1 cellular context compared by ENCODE assay signal in the genomic region with DNA sequence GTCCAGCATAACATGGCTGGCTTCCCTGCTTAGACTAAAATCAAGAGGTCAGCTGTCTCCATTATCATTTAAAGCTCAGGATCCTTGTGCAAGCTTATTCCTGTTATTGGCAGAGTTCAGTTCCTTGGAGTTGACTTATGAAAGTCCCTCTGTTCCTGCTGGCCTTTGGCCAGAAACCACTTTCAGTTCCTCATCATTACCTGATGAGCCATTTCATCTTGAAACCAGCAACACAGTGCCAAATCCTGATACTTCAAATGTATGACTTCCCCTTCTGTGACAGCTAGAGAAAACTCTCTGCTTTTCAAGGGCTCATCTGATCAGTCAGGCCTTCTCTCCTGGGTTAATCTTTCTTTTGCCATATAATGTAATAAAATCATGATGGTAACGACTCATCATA.
A peak's percentile ranks its signal among the peaks of the same experiment; 100 is the strongest.
TF ChIP-seq lines count a peak whose summit lies in the region.

No MANE protein-coding gene starts in this region.

TF ChIP-seq in GM12878, 131 proteins besides CTCF, POLR2A, EP300 and RAD21 (continued from another document):
- TF ChIP-seq, protein P1, sequence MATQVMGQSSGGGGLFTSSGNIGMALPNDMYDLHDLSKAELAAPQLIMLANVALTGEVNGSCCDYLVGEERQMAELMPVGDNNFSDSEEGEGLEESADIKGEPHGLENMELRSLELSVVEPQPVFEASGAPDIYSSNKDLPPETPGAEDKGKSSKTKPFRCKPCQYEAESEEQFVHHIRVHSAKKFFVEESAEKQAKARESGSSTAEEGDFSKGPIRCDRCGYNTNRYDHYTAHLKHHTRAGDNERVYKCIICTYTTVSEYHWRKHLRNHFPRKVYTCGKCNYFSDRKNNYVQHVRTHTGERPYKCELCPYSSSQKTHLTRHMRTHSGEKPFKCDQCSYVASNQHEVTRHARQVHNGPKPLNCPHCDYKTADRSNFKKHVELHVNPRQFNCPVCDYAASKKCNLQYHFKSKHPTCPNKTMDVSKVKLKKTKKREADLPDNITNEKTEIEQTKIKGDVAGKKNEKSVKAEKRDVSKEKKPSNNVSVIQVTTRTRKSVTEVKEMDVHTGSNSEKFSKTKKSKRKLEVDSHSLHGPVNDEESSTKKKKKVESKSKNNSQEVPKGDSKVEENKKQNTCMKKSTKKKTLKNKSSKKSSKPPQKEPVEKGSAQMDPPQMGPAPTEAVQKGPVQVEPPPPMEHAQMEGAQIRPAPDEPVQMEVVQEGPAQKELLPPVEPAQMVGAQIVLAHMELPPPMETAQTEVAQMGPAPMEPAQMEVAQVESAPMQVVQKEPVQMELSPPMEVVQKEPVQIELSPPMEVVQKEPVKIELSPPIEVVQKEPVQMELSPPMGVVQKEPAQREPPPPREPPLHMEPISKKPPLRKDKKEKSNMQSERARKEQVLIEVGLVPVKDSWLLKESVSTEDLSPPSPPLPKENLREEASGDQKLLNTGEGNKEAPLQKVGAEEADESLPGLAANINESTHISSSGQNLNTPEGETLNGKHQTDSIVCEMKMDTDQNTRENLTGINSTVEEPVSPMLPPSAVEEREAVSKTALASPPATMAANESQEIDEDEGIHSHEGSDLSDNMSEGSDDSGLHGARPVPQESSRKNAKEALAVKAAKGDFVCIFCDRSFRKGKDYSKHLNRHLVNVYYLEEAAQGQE (IDR thresholded peaks at IDR 0.05; ENCODE audit: low read depth, low read length), result no peak
- TF ChIP-seq IRF4 (IDR thresholded peaks at IDR 0.05; ENCODE audit: low read depth, low read length), result peak; percentile 82; the same call in 1 of the 2 replicates
- no peak for TF ChIP-seq KDM1A (IDR thresholded peaks at IDR 0.05; ENCODE audit: borderline replicate concordance)
- TF ChIP-seq DPF2 (IDR thresholded peaks at IDR 0.05), result peak; percentile 82
- peak; percentile 94 for TF ChIP-seq SPI1 (IDR thresholded peaks at IDR 0.05; ENCODE audit: borderline replicate concordance, insufficient read depth, low read depth, low read length)
- TF ChIP-seq STAT1 (conservative IDR thresholded peaks at IDR 0.05), result no peak
- TF ChIP-seq STAT3 (IDR thresholded peaks at IDR 0.05; ENCODE audit: low read depth, low read length), result no peak
- TF ChIP-seq IKZF2 (IDR thresholded peaks at IDR 0.05), result peak; percentile 81 to 82
- TF ChIP-seq, protein P2, sequence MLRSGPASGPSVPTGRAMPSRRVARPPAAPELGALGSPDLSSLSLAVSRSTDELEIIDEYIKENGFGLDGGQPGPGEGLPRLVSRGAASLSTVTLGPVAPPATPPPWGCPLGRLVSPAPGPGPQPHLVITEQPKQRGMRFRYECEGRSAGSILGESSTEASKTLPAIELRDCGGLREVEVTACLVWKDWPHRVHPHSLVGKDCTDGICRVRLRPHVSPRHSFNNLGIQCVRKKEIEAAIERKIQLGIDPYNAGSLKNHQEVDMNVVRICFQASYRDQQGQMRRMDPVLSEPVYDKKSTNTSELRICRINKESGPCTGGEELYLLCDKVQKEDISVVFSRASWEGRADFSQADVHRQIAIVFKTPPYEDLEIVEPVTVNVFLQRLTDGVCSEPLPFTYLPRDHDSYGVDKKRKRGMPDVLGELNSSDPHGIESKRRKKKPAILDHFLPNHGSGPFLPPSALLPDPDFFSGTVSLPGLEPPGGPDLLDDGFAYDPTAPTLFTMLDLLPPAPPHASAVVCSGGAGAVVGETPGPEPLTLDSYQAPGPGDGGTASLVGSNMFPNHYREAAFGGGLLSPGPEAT (IDR thresholded peaks at IDR 0.05; ENCODE audit: low read depth), result peak; percentile 54; the same call in 1 of the 2 replicates
- TF ChIP-seq CBFB (IDR thresholded peaks at IDR 0.05; ENCODE audit: low read depth), result no peak
- peak; percentile 44; the same call in 1 of the 2 replicates for TF ChIP-seq NFIC (IDR thresholded peaks at IDR 0.05; ENCODE audit: low read depth, low read length)
- TF ChIP-seq ZNF384 (IDR thresholded peaks at IDR 0.05; ENCODE audit: borderline replicate concordance, low read depth, low read length), result no peak
- TF ChIP-seq NR2F1 (conservative IDR thresholded peaks at IDR 0.05), result 0 out of 2 replicates have a peak, but pooled peaks have one; percentile 30
- TF ChIP-seq RUNX3 (IDR thresholded peaks at IDR 0.05; ENCODE audit: low read length), result peak; percentile 47; the same call in 1 of the 2 replicates
- TF ChIP-seq, protein P3, sequence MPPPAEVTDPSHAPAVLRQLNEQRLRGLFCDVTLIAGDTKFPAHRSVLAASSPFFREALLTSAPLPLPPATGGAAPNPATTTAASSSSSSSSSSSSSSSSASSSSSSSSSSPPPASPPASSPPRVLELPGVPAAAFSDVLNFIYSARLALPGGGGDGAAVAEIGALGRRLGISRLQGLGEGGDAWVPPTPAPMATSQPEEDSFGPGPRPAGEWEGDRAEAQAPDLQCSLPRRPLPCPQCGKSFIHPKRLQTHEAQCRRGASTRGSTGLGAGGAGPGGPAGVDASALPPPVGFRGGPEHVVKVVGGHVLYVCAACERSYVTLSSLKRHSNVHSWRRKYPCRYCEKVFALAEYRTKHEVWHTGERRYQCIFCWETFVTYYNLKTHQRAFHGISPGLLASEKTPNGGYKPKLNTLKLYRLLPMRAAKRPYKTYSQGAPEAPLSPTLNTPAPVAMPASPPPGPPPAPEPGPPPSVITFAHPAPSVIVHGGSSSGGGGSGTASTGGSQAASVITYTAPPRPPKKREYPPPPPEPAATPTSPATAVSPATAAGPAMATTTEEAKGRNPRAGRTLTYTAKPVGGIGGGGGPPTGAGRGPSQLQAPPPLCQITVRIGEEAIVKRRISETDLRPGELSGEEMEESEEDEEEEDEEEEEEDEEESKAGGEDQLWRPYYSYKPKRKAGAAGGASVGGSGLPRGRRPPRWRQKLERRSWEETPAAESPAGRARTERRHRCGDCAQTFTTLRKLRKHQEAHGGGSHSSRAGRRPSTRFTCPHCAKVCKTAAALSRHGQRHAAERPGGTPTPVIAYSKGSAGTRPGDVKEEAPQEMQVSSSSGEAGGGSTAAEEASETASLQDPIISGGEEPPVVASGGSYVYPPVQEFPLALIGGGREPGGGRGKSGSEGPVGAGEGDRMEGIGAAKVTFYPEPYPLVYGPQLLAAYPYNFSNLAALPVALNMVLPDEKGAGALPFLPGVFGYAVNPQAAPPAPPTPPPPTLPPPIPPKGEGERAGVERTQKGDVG (CRISPR knock-in tag; IDR thresholded peaks at IDR 0.05), result no peak
- TF ChIP-seq, protein P4, sequence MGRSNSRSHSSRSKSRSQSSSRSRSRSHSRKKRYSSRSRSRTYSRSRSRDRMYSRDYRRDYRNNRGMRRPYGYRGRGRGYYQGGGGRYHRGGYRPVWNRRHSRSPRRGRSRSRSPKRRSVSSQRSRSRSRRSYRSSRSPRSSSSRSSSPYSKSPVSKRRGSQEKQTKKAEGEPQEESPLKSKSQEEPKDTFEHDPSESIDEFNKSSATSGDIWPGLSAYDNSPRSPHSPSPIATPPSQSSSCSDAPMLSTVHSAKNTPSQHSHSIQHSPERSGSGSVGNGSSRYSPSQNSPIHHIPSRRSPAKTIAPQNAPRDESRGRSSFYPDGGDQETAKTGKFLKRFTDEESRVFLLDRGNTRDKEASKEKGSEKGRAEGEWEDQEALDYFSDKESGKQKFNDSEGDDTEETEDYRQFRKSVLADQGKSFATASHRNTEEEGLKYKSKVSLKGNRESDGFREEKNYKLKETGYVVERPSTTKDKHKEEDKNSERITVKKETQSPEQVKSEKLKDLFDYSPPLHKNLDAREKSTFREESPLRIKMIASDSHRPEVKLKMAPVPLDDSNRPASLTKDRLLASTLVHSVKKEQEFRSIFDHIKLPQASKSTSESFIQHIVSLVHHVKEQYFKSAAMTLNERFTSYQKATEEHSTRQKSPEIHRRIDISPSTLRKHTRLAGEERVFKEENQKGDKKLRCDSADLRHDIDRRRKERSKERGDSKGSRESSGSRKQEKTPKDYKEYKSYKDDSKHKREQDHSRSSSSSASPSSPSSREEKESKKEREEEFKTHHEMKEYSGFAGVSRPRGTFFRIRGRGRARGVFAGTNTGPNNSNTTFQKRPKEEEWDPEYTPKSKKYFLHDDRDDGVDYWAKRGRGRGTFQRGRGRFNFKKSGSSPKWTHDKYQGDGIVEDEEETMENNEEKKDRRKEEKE (IDR thresholded peaks at IDR 0.05), result no peak
- TF ChIP-seq, protein P5, sequence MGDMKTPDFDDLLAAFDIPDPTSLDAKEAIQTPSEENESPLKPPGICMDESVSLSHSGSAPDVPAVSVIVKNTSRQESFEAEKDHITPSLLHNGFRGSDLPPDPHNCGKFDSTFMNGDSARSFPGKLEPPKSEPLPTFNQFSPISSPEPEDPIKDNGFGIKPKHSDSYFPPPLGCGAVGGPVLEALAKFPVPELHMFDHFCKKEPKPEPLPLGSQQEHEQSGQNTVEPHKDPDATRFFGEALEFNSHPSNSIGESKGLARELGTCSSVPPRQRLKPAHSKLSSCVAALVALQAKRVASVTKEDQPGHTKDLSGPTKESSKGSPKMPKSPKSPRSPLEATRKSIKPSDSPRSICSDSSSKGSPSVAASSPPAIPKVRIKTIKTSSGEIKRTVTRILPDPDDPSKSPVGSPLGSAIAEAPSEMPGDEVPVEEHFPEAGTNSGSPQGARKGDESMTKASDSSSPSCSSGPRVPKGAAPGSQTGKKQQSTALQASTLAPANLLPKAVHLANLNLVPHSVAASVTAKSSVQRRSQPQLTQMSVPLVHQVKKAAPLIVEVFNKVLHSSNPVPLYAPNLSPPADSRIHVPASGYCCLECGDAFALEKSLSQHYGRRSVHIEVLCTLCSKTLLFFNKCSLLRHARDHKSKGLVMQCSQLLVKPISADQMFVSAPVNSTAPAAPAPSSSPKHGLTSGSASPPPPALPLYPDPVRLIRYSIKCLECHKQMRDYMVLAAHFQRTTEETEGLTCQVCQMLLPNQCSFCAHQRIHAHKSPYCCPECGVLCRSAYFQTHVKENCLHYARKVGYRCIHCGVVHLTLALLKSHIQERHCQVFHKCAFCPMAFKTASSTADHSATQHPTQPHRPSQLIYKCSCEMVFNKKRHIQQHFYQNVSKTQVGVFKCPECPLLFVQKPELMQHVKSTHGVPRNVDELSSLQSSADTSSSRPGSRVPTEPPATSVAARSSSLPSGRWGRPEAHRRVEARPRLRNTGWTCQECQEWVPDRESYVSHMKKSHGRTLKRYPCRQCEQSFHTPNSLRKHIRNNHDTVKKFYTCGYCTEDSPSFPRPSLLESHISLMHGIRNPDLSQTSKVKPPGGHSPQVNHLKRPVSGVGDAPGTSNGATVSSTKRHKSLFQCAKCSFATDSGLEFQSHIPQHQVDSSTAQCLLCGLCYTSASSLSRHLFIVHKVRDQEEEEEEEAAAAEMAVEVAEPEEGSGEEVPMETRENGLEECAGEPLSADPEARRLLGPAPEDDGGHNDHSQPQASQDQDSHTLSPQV (IDR thresholded peaks at IDR 0.05), result no peak
- peak; percentile 77 for TF ChIP-seq IKZF1 (conservative IDR thresholded peaks at IDR 0.05)
- no peak for TF ChIP-seq ZNF274 (IDR thresholded peaks at IDR 0.05; ENCODE audit: insufficient read depth, insufficient read length)
